In the genomic region with DNA sequence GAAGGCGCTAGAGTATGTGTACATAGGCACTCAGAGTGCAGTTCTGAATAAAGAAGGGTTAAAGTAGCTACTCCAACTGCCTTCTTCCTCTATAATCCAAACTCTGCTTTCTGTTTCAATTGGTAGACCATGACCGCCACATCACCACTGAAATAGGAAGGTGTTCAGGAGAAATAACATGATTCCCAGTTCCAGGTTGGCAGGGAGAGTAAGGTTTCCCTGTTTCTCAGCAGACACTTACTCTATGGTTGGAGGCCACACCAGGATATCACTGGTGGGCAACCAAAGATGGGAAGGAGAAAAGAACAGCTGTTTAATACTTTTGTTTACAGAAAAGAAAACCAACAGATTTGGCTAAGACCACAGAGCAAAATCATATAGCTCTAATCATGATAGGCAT, we compare ENCODE assay signal across 27 cellular contexts. TPM values are rescaled to one million over a fixed set of nuclear protein-coding genes. Genes with fewer than 3 reads are reported as not detected.
DNase-seq lines count a peak whose midpoint lies in the region; ATAC-seq and TF ChIP-seq lines count a peak whose summit lies in the region.
"Had no signal": no experiment of that assay in that cellular context is flagged by ENCODE, and none has a peak within 500 bp of the region (broad histone marks: within the 10 kb centered on the region; RNA-seq: fewer than 3 reads in every experiment).

No MANE protein-coding gene starts in this region.

- peaks cover 17% of the 10 kb centered on the region for H3F3A ChIP-seq in MM.1S (ENCODE audit: insufficient read depth, low read length)

- no peak overlapping the region for H3K27ac Mint-ChIP-seq in T-helper 17 cell
- H3K27ac Mint-ChIP-seq: activated CD4-positive, alpha-beta memory T cell treated with anti-CD3 and anti-CD28 coated beads, Interleukin-2, amount 10 ng/mL, durations not matched to agents 7 days and 5 days; activated naive CD8-positive, alpha-beta T cell; activated T-helper 2 cell treated with anti-CD3 and anti-CD28 coated beads, Interferon-gamma antibody, Interleukin-2, Interleukin-4, amounts not matched to agents 10 μg/mL and 5 μg/mL and 100 μg/mL, durations not matched to agents 14 hours and 24 hours and 36 hours; dendritic cell treated with granulocyte-macrophage colony-stimulating factor and Interleukin-4, amounts not matched to agents 40 ng/mL and 50 ng/mL, for 4 days; neural progenitor cell had no signal

- ATAC-seq in GM18511 (IDR thresholded peaks at IDR 0.05; ENCODE audit: unreplicated experiment) (peak; percentile 42), left colon (peak; percentile 65), GM21717 (IDR thresholded peaks at IDR 0.05; ENCODE audit: unreplicated experiment) (no peak), left lobe of liver (no peak), T-helper 17 cell (no peak)
- ATAC-seq: psoas muscle had no signal

- peaks cover 2% of the 10 kb centered on the region for H3K4me1 Mint-ChIP-seq in T-helper 17 cell
- H3K4me1 Mint-ChIP-seq: neural progenitor cell had no signal

- H3K9ac ChIP-seq in BLaER1, result no peak overlapping the region
- H3K9ac ChIP-seq in MM.1S (ENCODE audit: low read length), result peak overlapping the region; percentile 11; the same call in 1 of the 2 replicates
- H3K9ac ChIP-seq: KMS-11, neural progenitor cell had no signal

- H3K4me3 ChIP-seq in BLaER1 (no peak overlapping the region), MM.1S (ENCODE audit: low read length) (peak overlapping the region; percentile 37)
- H3K4me3 ChIP-seq: neural progenitor cell, PC-9, psoas muscle had no signal

- no peaks in the 10 kb centered on the region for H3K27me3 ChIP-seq in BLaER1
- H3K27me3 ChIP-seq in MM.1S (replicated peaks; ENCODE audit: insufficient read depth, low read length), result no peaks in the 10 kb centered on the region
- H3K27me3 ChIP-seq: neural progenitor cell had no signal

- H3K36me3 ChIP-seq in BLaER1, result no peaks in the 10 kb centered on the region
- H3K36me3 ChIP-seq in MM.1S (replicated peaks; ENCODE audit: insufficient read depth, low read length), result no peaks in the 10 kb centered on the region
- H3K36me3 ChIP-seq: neural progenitor cell had no signal

- no peak for TF ChIP-seq CTCF in MM.1S (IDR thresholded peaks at IDR 0.05; ENCODE audit: low read length)

- no peak overlapping the region for H3K4me3 Mint-ChIP-seq in T-helper 17 cell
- H3K4me3 Mint-ChIP-seq: activated CD4-positive, alpha-beta memory T cell treated with anti-CD3 and anti-CD28 coated beads, Interleukin-2, amount 10 ng/mL, durations not matched to agents 7 days and 5 days; activated naive CD8-positive, alpha-beta T cell; dendritic cell treated with granulocyte-macrophage colony-stimulating factor and Interleukin-4, amounts not matched to agents 40 ng/mL and 50 ng/mL, for 4 days; neural progenitor cell had no signal

- intact Hi-C loops in left colon (cut with DNase I, micrococcal nuclease), result no loop called here

- H3K9me2 ChIP-seq in MM.1S (replicated peaks; ENCODE audit: insufficient read depth, low read length), result no peaks in the 10 kb centered on the region

- H2AFZ ChIP-seq in MM.1S (ENCODE audit: low read length), result no peak overlapping the region
- H2AFZ ChIP-seq: neural progenitor cell, PC-9 had no signal

- H3K9me3 ChIP-seq in BLaER1, result no peaks in the 10 kb centered on the region
- H3K9me3 ChIP-seq in MM.1S (replicated peaks; ENCODE audit: insufficient read depth, low read length), result no peaks in the 10 kb centered on the region
- no peaks in the 10 kb centered on the region for H3K9me3 ChIP-seq in T-helper 17 cell (ENCODE audit: control insufficient read depth, low read length, poor library complexity, severe bottlenecking)
- H3K9me3 ChIP-seq: psoas muscle had no signal

- H3K27me3 Mint-ChIP-seq in T-helper 17 cell, result peaks cover 25% of the 10 kb centered on the region
- H3K27me3 Mint-ChIP-seq: dendritic cell treated with granulocyte-macrophage colony-stimulating factor and Interleukin-4, amounts not matched to agents 40 ng/mL and 50 ng/mL, for 4 days had no signal

- H3K27ac ChIP-seq in BLaER1 (peak overlapping the region; percentile 44), MM.1S (ENCODE audit: low read length) (peak overlapping the region; percentile 48; the same call in 1 of the 2 replicates)
- H3K27ac ChIP-seq: KMS-11, neural progenitor cell, PC-9, psoas muscle had no signal

- peaks cover 47% of the 10 kb centered on the region for H3K4me1 ChIP-seq in BLaER1
- H3K4me1 ChIP-seq in MM.1S (ENCODE audit: low read length), result peaks cover 46% of the 10 kb centered on the region
- H3K4me1 ChIP-seq: neural progenitor cell, psoas muscle had no signal

- peaks cover 5% of the 10 kb centered on the region for H3K36me3 Mint-ChIP-seq in T-helper 17 cell (ENCODE audit: low read depth)
- H3K36me3 Mint-ChIP-seq: activated naive CD8-positive, alpha-beta T cell had no signal

- peaks cover 23% of the 10 kb centered on the region; the same call in 1 of the 2 replicates for H4K20me1 ChIP-seq in BLaER1
- no peaks in the 10 kb centered on the region for H4K20me1 ChIP-seq in MM.1S (ENCODE audit: insufficient read depth, low read length)

- H3K4me2 ChIP-seq in BLaER1 (peak overlapping the region; percentile 63), MM.1S (ENCODE audit: low read depth, low read length) (peak overlapping the region; percentile 58)
- H3K4me2 ChIP-seq: KMS-11, neural progenitor cell, PC-9 had no signal

- DNase-seq in MM.1S (no peak), left colon (no peak), left lobe of liver (ENCODE audit: low spot score) (no peak), SKM-1 (lab: John Stamatoyannopoulos, UW; ENCODE audit: unreplicated experiment) (no peak), T-helper 17 cell (no peak)
- DNase-seq: activated CD4-positive, alpha-beta memory T cell treated with anti-CD3 and anti-CD28 coated beads, Interleukin-2, amount 10 ng/mL, durations not matched to agents 7 days and 5 days; activated CD4-positive, CD25-positive, alpha-beta regulatory T cell treated with anti-CD3 and anti-CD28 coated beads, Interleukin-2, amount 50 U/mL, for 72 hours; AML-193; caudate nucleus; DMS79; islet precursor cell; NCI-H1092 treated with DMSO at 0.1 percent for 48 hours; NCI-H2029; NCI-H446; PC-9; psoas muscle; SHP77; stimulated activated CD8-positive, alpha-beta memory T cell treated with anti-CD3 and anti-CD28 coated beads, Interleukin-4, amount 100 ng/mL, for 48 hours; trophoblast cell had no signal

- H3K79me2 ChIP-seq in MM.1S (ENCODE audit: low read length), result peaks cover 63% of the 10 kb centered on the region

RNA-seq across cellular contexts. Expression of gene PAK1, which starts 37.9 kb away (rescaled TPM):
- total RNA-seq in left colon (100 to 1,000 TPM; 110 to 124 TPM), left lobe of liver (8.8 TPM), T-helper 17 cell (10 to 100 TPM; 13.1 to 16.7 TPM)

Comparison
In these comparisons a context has a peak if more than half of its experiments do, and no peak if none do; other contexts are left out.
1. ATAC-seq: peak in GM18511 (single experiment) and left colon (single experiment); none in GM21717 (single experiment), left lobe of liver (single experiment) and T-helper 17 cell (single experiment).
2. RNA of gene PAK1, which starts 37.9 kb away (total RNA-seq): 110 to 124 TPM in left colon; 13.1 to 16.7 TPM in T-helper 17 cell and 8.8 TPM in left lobe of liver (single experiment); every median in the first group is over 4 times any median in the second.